In genomic region chr2:85911836-85912692, GRCh38 we compare ENCODE assay signal across 9 cellular contexts. TPM values are rescaled to one million over a fixed set of nuclear protein-coding genes. Genes with fewer than 3 reads are reported as not detected.
DNase-seq lines count a peak whose midpoint lies in the region; ATAC-seq and TF ChIP-seq lines count a peak whose summit lies in the region.
"Had no signal": no experiment of that assay in that cellular context is flagged by ENCODE, and none has a peak within 500 bp of the region (broad histone marks: within the 10 kb centered on the region; RNA-seq: fewer than 3 reads in every experiment).

No MANE protein-coding gene starts in this region.

- H4K20me1 ChIP-seq in GM23248 (ENCODE audit: insufficient read depth), result no peaks in the 10 kb centered on the region

- peak; percentile 60 for ATAC-seq in stimulated activated effector memory CD8-positive, alpha-beta T cell treated with anti-CD3 and anti-CD28 coated beads, Interleukin-12 subunit alpha, Interleukin-12 subunit beta, amount 100 ng/mL, for 72 hours
- ATAC-seq in GM18858 (IDR thresholded peaks at IDR 0.05; ENCODE audit: unreplicated experiment) (no peak), GM21515 (IDR thresholded peaks at IDR 0.05; ENCODE audit: unreplicated experiment) (no peak)

- no peaks in the 10 kb centered on the region for H3K9me2 ChIP-seq in GM23248 (ENCODE audit: insufficient read depth)

- CTCF ChIA-PET in HEK293T (lab: Yijun Ruan, JAX), result interaction anchor here (1.0 kb wide), 1 partner anchor 23 kb away, joined by 3 read pairs; no protein-coding TSS in a partner anchor

- no peaks in the 10 kb centered on the region for H3K9me3 Mint-ChIP-seq in stimulated activated effector memory CD8-positive, alpha-beta T cell treated with anti-CD3 and anti-CD28 coated beads, Interleukin-12 subunit alpha, Interleukin-12 subunit beta, amount 100 ng/mL, for 72 hours

- no peak overlapping the region for H3K4me3 Mint-ChIP-seq in stimulated activated effector memory CD8-positive, alpha-beta T cell treated with anti-CD3 and anti-CD28 coated beads, Interleukin-12 subunit alpha, Interleukin-12 subunit beta, amount 100 ng/mL, for 72 hours

- H3K4me1 ChIP-seq in GM23248 (ENCODE audit: insufficient read depth) (peaks cover 52% of the 10 kb centered on the region), right atrium auricular region (no peaks in the 10 kb centered on the region)

- H3K9ac ChIP-seq in GM23248, result peak overlapping the region; percentile 67

- peak overlapping the region; percentile 28; the same call in 1 of the 2 replicates for H2AFZ ChIP-seq in GM23248

- H3K36me3 ChIP-seq in GM23248 (ENCODE audit: low read depth) (no peaks in the 10 kb centered on the region), right atrium auricular region (no peaks in the 10 kb centered on the region)

- WGBS in GM23248 (ENCODE audit: low coverage in 1 of 2, low lambda C conversion rate in 2 of 2, missing lambda C conversion rate in 2 of 2), 2 experiments, result 5% methylated on average over 7 of the region's 7 CpGs
- WGBS in adipose tissue, 3 donors, result 66 to 80% (median 67%) methylated on average over 7 of the region's 7 CpGs

- H3K27me3 ChIP-seq in GM23248 (replicated peaks; ENCODE audit: insufficient read depth), result no peaks in the 10 kb centered on the region
- no peaks in the 10 kb centered on the region for H3K27me3 ChIP-seq in right atrium auricular region

- in situ Hi-C loops in GM23248 (cut with MboI), result no loop called here

- no peak for TF ChIP-seq CTCF in right atrium auricular region (IDR thresholded peaks at IDR 0.05)

- H3K4me2 ChIP-seq in GM23248 (ENCODE audit: unreplicated experiment), result peak overlapping the region; percentile 65

- H3K4me3 ChIP-seq in GM23248 (peak overlapping the region; percentile 38), right atrium auricular region (no peak overlapping the region)

- H3K9me3 ChIP-seq in GM23248 (ENCODE audit: low read depth) (no peaks in the 10 kb centered on the region), right atrium auricular region (no peaks in the 10 kb centered on the region)

- DNase-seq in GM23248 (peak; percentile 88), right atrium auricular region (ENCODE audit: low spot score) (peak; percentile 83), hippocampal formation (lab: John Stamatoyannopoulos, UW) (no peak), HEK293T (ENCODE audit: extremely low spot score) (no peak)
- DNase-seq in stimulated activated effector memory CD8-positive, alpha-beta T cell treated with anti-CD3 and anti-CD28 coated beads, Interleukin-12 subunit alpha, Interleukin-12 subunit beta, amount 100 ng/mL, for 72 hours (ENCODE audit: low spot score in 2 of 2), result no peak
- DNase-seq: NCI-H1417 treated with DMSO at 0.1 percent for 48 hours had no signal

- H3K27ac Mint-ChIP-seq in stimulated activated effector memory CD8-positive, alpha-beta T cell treated with anti-CD3 and anti-CD28 coated beads, Interleukin-12 subunit alpha, Interleukin-12 subunit beta, amount 100 ng/mL, for 72 hours, result no peak overlapping the region

- H3K27ac ChIP-seq in GM23248 (peak overlapping the region; percentile 91), adipose tissue (ENCODE audit: low read depth, low read length) (peak overlapping the region; percentile 29), right atrium auricular region (peak overlapping the region; percentile 16 to 56)

- H3K4me1 Mint-ChIP-seq in stimulated activated effector memory CD8-positive, alpha-beta T cell treated with anti-CD3 and anti-CD28 coated beads, Interleukin-12 subunit alpha, Interleukin-12 subunit beta, amount 100 ng/mL, for 72 hours, result peaks cover 6% of the 10 kb centered on the region

- POLR2A ChIA-PET in HEK293T (lab: Yijun Ruan, JAX), result no interaction called here

- H3K79me2 ChIP-seq in GM23248 (ENCODE audit: insufficient read depth), result no peaks in the 10 kb centered on the region

- H3F3A ChIP-seq in GM23248 (ENCODE audit: insufficient read depth), result peaks cover 39% of the 10 kb centered on the region

- H3K36me3 Mint-ChIP-seq in stimulated activated effector memory CD8-positive, alpha-beta T cell treated with anti-CD3 and anti-CD28 coated beads, Interleukin-12 subunit alpha, Interleukin-12 subunit beta, amount 100 ng/mL, for 72 hours, result no peaks in the 10 kb centered on the region

TF ChIP-seq in HEK293T, 16 proteins besides CTCF, POLR2A, EP300 and RAD21:
- no peak for TF ChIP-seq NFRKB (IDR thresholded peaks at IDR 0.05)
- no peak for TF ChIP-seq PKNOX1 (IDR thresholded peaks at IDR 0.05)
- no peak for TF ChIP-seq ZNF384 (IDR thresholded peaks at IDR 0.05)
- TF ChIP-seq SUZ12 (IDR thresholded peaks at IDR 0.05), result no peak
- no peak for TF ChIP-seq TARDBP (IDR thresholded peaks at IDR 0.05)
TF ChIP-seq in HEK293T: peak in this region for 0.

RNA-seq across cellular contexts. Expression of gene ST3GAL5, which starts 23.3 kb away (rescaled TPM):
- total RNA-seq in GM23248 (2014; rRNA removed; shearing (Covaris generic)), result 21.0 and 27.2 TPM in 2 replicates
- polyA plus RNA-seq in GM23248 (2016; fragmentation: Nextera tagmentation; extraction: Ambion mirVana) (16.4 and 18.7 TPM in 2 replicates), adipose tissue (10 to 100 TPM in 2 of 3 donors, 1 to 10 TPM in 1; 3.3 to 26.5 (median 24.7) TPM)
- total RNA-seq in right atrium auricular region, result 10 to 100 TPM in 1 of 2 donors, 1 to 10 TPM in 1; 5.5 to 20.4 TPM

Comparison
In these comparisons a context has a peak if more than half of its experiments do, and no peak if none do; other contexts are left out.
1. DNase-seq: peak in GM23248 (single experiment) and right atrium auricular region (single experiment); none in stimulated activated effector memory CD8-positive, alpha-beta T cell treated with anti-CD3 and anti-CD28 coated beads, Interleukin-12 subunit alpha, Interleukin-12 subunit beta, amount 100 ng/mL, for 72 hours (0 of 2), hippocampal formation (0 of 2) and HEK293T (single experiment).
2. H3K27ac ChIP-seq: peak in every context shown above with its lines; median percentile 91 in GM23248; 36 in right atrium auricular region; 29 in adipose tissue.